In the genomic region with DNA sequence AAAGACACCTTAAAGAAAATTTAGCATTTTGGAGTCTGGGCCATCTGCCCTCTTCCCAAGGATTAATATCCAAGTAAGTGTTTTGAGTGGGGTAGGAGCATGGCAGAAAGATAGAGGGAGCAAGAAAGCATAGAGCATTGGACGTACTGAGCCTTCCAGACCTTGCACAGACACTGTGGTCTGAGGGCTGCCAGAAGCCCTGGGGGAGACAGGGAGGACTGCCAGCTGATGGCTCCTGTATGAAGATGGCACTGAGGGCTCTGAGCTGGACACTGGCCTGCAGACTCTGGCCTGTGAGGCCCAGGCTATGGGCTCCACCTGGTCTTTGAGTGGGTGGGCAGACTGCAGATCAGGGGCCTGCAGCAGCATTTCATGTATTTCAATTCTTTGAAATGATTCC, we compare ENCODE assay signal across 1 cellular context.
TF ChIP-seq lines count a peak whose summit lies in the region.

No MANE protein-coding gene starts in this region.

TF ChIP-seq in H1, 55 proteins besides CTCF, POLR2A, EP300 and RAD21:
- TF ChIP-seq PHF8 (conservative IDR thresholded peaks at IDR 0.05; ENCODE audit: low read depth, low read length): no peak
- TF ChIP-seq ZNF274 (IDR thresholded peaks at IDR 0.05; ENCODE audit: borderline replicate concordance, extremely low read depth, low read length): no peak
- TF ChIP-seq TCF12 (IDR thresholded peaks at IDR 0.05; ENCODE audit: low read depth, low read length): no peak
